10 cellular contexts compared by ENCODE assay signal in genomic region chr1:14599787-14600186, GRCh38. TPM values are rescaled to one million over a fixed set of nuclear protein-coding genes. Genes with fewer than 3 reads are reported as not detected.
DNase-seq lines count a peak whose midpoint lies in the region; TF ChIP-seq lines count a peak whose summit lies in the region.
"Had no signal": no experiment of that assay in that cellular context is flagged by ENCODE, and none has a peak within 500 bp of the region (broad histone marks: within the 10 kb centered on the region; RNA-seq: fewer than 3 reads in every experiment).

No MANE protein-coding gene starts in this region.

- 0 to 10% methylated on average over 5 of the region's 6 CpGs for WGBS in mesodermal cell (ENCODE audit: insufficient coverage in 2 of 2), 2 experiments

- no peaks in the 10 kb centered on the region for H3K36me3 Mint-ChIP-seq in activated naive CD8-positive, alpha-beta T cell treated with anti-CD3 and anti-CD28 coated beads for 36 hours
- H3K36me3 Mint-ChIP-seq: activated CD4-positive, alpha-beta memory T cell treated with anti-CD3 and anti-CD28 coated beads for 36 hours had no signal

- no peaks in the 10 kb centered on the region for H3K36me3 ChIP-seq in A673 (ENCODE audit: insufficient read depth, low read length, poor library complexity, severe bottlenecking)
- no peaks in the 10 kb centered on the region for H3K36me3 ChIP-seq in H7 (replicated peaks; ENCODE audit: control insufficient read depth, insufficient read depth, low read length)
- no peaks in the 10 kb centered on the region for H3K36me3 ChIP-seq in mesodermal cell (ENCODE audit: control insufficient read depth, insufficient read depth, low read length)

- H3K27ac ChIP-seq in A673 (ENCODE audit: low read depth, low read length, poor library complexity, severe bottlenecking) (no peak overlapping the region), mesodermal cell (ENCODE audit: low read depth, low read length, severe bottlenecking) (peak overlapping the region; percentile 39)

- CTCF ChIA-PET in A673 (lab: Charles Lee) = no interaction called here

- peak overlapping the region; percentile 38 for H3K27ac Mint-ChIP-seq in activated naive CD8-positive, alpha-beta T cell treated with anti-CD3 and anti-CD28 coated beads for 36 hours
- H3K27ac Mint-ChIP-seq: activated CD4-positive, alpha-beta memory T cell treated with anti-CD3 and anti-CD28 coated beads for 36 hours had no signal

- peaks cover 82% of the 10 kb centered on the region for H3K27me3 Mint-ChIP-seq in activated naive CD8-positive, alpha-beta T cell treated with anti-CD3 and anti-CD28 coated beads for 36 hours

- H3K9me3 ChIP-seq in A673 (ENCODE audit: low read depth, low read length, poor library complexity, severe bottlenecking) (no peaks in the 10 kb centered on the region), mesodermal cell (ENCODE audit: control insufficient read depth, low read length) (no peaks in the 10 kb centered on the region)

- H3K9me3 Mint-ChIP-seq in activated naive CD8-positive, alpha-beta T cell treated with anti-CD3 and anti-CD28 coated beads for 36 hours = no peaks in the 10 kb centered on the region
- H3K9me3 Mint-ChIP-seq: activated CD4-positive, alpha-beta memory T cell treated with anti-CD3 and anti-CD28 coated beads for 36 hours had no signal

- intact Hi-C loops in A673 (cut with micrococcal nuclease; ENCODE audit: unreplicated experiment) = loop anchor here (10.0 kb wide), 1 partner anchor 425 kb away; no protein-coding TSS in a partner anchor

- peak overlapping the region; percentile 40 for H3K4me3 Mint-ChIP-seq in activated naive CD8-positive, alpha-beta T cell treated with anti-CD3 and anti-CD28 coated beads for 36 hours
- H3K4me3 Mint-ChIP-seq: activated CD4-positive, alpha-beta memory T cell treated with anti-CD3 and anti-CD28 coated beads for 36 hours had no signal

- peaks cover 25% of the 10 kb centered on the region for H3K4me1 ChIP-seq in A673 (ENCODE audit: insufficient read depth, low read length, poor library complexity, severe bottlenecking)
- peaks cover 35% of the 10 kb centered on the region for H3K4me1 ChIP-seq in mesodermal cell (ENCODE audit: control insufficient read depth, insufficient read depth, low read length, poor library complexity, severe bottlenecking)

- H3K27me3 ChIP-seq in A673 (replicated peaks; ENCODE audit: insufficient read depth, low read depth, low read length, poor library complexity) (peaks cover 30% of the 10 kb centered on the region), H7 (ENCODE audit: control insufficient read depth, insufficient read depth, low read length) (peaks cover 21% of the 10 kb centered on the region)

- no TSS peak for BruUV-seq in A673 (replicated peaks; lab: Mats Ljungman, UMichigan)

- no peak for TF ChIP-seq CTCF in A673 (conservative IDR thresholded peaks at IDR 0.05; ENCODE audit: low read depth, low read length)

- H3K4me3 ChIP-seq in A673 (ENCODE audit: low read depth, low read length, poor library complexity, severe bottlenecking) (peak overlapping the region; percentile 57), H7 (ENCODE audit: insufficient read depth, low read depth, low read length) (peak overlapping the region; percentile 93), mesodermal cell (ENCODE audit: extremely low read depth, insufficient read depth, low read length, poor library complexity, severe bottlenecking) (peak overlapping the region; percentile 74)

- POLR2A ChIA-PET in A673 (lab: Charles Lee; ENCODE audit: low non-redundant PET) = no interaction called here

- H3K4me1 Mint-ChIP-seq in activated naive CD8-positive, alpha-beta T cell treated with anti-CD3 and anti-CD28 coated beads for 36 hours = peaks cover 11% of the 10 kb centered on the region

- DNase-seq in A673 (ENCODE audit: low spot score) (no peak), H7 (no peak), activated gamma-delta T cell (lab: John Stamatoyannopoulos, UW) (no peak), NCI-H524 treated with DMSO at 0.1 percent for 48 hours (lab: John Stamatoyannopoulos, UW) (no peak), hippocampal formation (lab: John Stamatoyannopoulos, UW) (no peak)
- DNase-seq in activated naive CD8-positive, alpha-beta T cell treated with anti-CD3 and anti-CD28 coated beads for 36 hours = no peak
- DNase-seq in activated CD8-positive, alpha-beta memory T cell treated with anti-CD3 and anti-CD28 coated beads, Interleukin-2, amount 50 U/mL, for 48 hours = no peak
- DNase-seq: activated CD4-positive, alpha-beta memory T cell treated with anti-CD3 and anti-CD28 coated beads for 36 hours; RPMI8226 had no signal

RNA-seq across cellular contexts. Expression of gene KAZN, which starts 1.3 kb away (rescaled TPM):
- 8.0 TPM in 2 replicates for total RNA-seq in A673 (2021)
- total RNA-seq in H7 (2014; rRNA removed; shearing (Covaris generic)) = 6.9 and 11.5 TPM in 2 replicates
- total RNA-seq in activated naive CD8-positive, alpha-beta T cell treated with anti-CD3 and anti-CD28 coated beads for 36 hours = 1 to 10 TPM in 1 of 2 experiments, under 1 TPM in 1; 0.74 to 1.5 TPM
- polyA plus RNA-seq in mesodermal cell (2013, experiment 1 of 2) = 16.1 TPM
- 13.2 TPM for polyA plus RNA-seq in mesodermal cell (2013, experiment 2 of 2)
